In the genomic region with DNA sequence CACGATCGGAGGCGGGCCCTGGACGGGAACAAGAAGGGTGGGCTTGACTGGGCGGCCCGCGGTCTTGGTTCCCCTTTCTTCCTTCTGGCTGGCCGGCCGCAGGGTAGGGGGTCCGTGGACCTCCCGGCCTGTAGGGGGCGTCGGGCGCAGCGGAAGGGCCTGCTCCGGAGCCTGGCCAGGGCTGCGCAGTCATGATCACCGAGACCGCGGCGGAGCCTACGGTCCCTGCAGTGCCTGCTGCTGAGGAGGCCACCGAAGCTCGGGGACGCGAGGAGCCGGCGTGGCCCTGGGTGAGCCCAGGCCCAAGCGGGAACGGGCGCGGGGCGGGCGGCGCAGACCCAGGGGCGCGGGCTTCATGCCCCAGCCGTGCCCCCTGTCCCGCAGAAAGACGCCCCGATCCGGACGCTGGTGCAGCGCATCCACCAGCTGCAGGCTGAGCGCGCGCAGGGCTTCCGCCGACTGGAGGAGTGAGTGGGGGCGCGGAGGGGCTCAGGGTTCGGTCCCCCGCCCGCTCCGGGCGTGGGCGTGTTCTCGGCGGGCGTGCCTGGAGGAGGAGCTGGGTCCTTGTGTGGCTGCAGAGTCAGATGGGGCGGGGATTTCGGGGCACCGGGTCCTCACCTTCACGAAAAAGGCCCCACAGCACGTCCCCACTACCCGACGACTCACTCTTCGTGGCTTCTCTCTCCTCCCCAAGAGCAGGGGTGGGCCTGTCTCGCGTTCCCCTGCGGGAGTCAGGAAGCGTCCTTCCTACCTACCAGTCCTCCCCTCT, we compare ENCODE assay signal across 8 cellular contexts. TPM values are rescaled to one million over a fixed set of nuclear protein-coding genes. Genes with fewer than 3 reads are reported as not detected.
DNase-seq lines count a peak whose midpoint lies in the region; ATAC-seq lines count a peak whose summit lies in the region.

A gene (plus strand): TSS at position 188 of the 769 bp plus-strand sequence. CDS start 4 bp downstream, at position 192.

- H3K9me3 ChIP-seq in naive thymus-derived CD4-positive, alpha-beta T cell (ENCODE audit: control insufficient read depth in 2 of 3, low read length in 3 of 3): no peaks in the 10 kb centered on the region

- no peaks in the 10 kb centered on the region for H3K9me3 Mint-ChIP-seq in IgD-negative memory B cell
- no peaks in the 10 kb centered on the region for H3K9me3 Mint-ChIP-seq in activated T-cell treated with anti-CD3 and anti-CD28 coated beads, Interleukin-2, amount 50 U/mL, for 72 hours
- H3K9me3 Mint-ChIP-seq in naive thymus-derived CD4-positive, alpha-beta T cell: peaks cover 0 to 2% (median 0%) of the 10 kb centered on the region in 11 donors
- H3K9me3 Mint-ChIP-seq in stimulated activated naive B cell treated with anti-CD40 and anti-IgM and Interleukin-4, amounts not matched to agents 10 μg/mL and 1 μg/mL and 100 μg/mL, for 72 hours: no peaks in the 10 kb centered on the region

- peaks cover 21 to 36% (median 22%) of the 10 kb centered on the region in 3 donors for H3K4me1 Mint-ChIP-seq in IgD-negative memory B cell
- peaks cover 53% of the 10 kb centered on the region for H3K4me1 Mint-ChIP-seq in activated T-cell treated with anti-CD3 and anti-CD28 coated beads, Interleukin-2, amount 50 U/mL, for 72 hours (ENCODE audit: low read depth)
- peaks cover 20 to 56% (median 42%) of the 10 kb centered on the region in 7 donors for H3K4me1 Mint-ChIP-seq in naive thymus-derived CD4-positive, alpha-beta T cell
- peaks cover 37 to 53% of the 10 kb centered on the region in 2 donors for H3K4me1 Mint-ChIP-seq in stimulated activated naive B cell treated with anti-CD40 and anti-IgM and Interleukin-4, amounts not matched to agents 10 μg/mL and 1 μg/mL and 100 μg/mL, for 72 hours

- H3K27ac ChIP-seq in naive thymus-derived CD4-positive, alpha-beta T cell (ENCODE audit: low read depth, low read length): peak within 1 kb of the TSS; percentile 88

- peak within 1 kb of the TSS; percentile 83 to 92 (median 91) for H3K27ac Mint-ChIP-seq in IgD-negative memory B cell
- H3K27ac Mint-ChIP-seq in activated T-cell treated with anti-CD3 and anti-CD28 coated beads, Interleukin-2, amount 50 U/mL, for 72 hours: peak within 1 kb of the TSS; percentile 75
- peak within 1 kb of the TSS; percentile 89 to 96 (median 93) for H3K27ac Mint-ChIP-seq in naive thymus-derived CD4-positive, alpha-beta T cell
- peak within 1 kb of the TSS; percentile 96 for H3K27ac Mint-ChIP-seq in stimulated activated naive B cell treated with anti-CD40 and anti-IgM and Interleukin-4, amounts not matched to agents 10 μg/mL and 1 μg/mL and 100 μg/mL, for 72 hours

- DNase-seq in DMS53 (lab: John Stamatoyannopoulos, UW) (peak; percentile 87), RKO (ENCODE audit: low spot score) (peak; percentile 87), fibroblast of gingiva (ENCODE audit: low read depth) (peak; percentile 80)
- DNase-seq in activated T-cell treated with anti-CD3 and anti-CD28 coated beads, Interleukin-2, amount 50 U/mL, for 72 hours: peak; percentile 91
- peak; percentile 77 to 92 (median 89) for DNase-seq in naive thymus-derived CD4-positive, alpha-beta T cell
- peak; percentile 85 for DNase-seq in stimulated activated naive B cell treated with anti-CD40 and anti-IgM and Interleukin-4, amounts not matched to agents 10 μg/mL and 1 μg/mL and 100 μg/mL, for 72 hours

- POLR2A ChIA-PET in naive thymus-derived CD4-positive, alpha-beta T cell (lab: Charles Lee): interaction anchor here (0.6 to 2.9 kb wide), 18 partner anchors 13 to 332 kb away, joined by 3 to 47 read pairs (median 6); a partner anchor contains a TSS

- H3K27me3 Mint-ChIP-seq in IgD-negative memory B cell: no peaks in the 10 kb centered on the region
- no peaks in the 10 kb centered on the region for H3K27me3 Mint-ChIP-seq in activated T-cell treated with anti-CD3 and anti-CD28 coated beads, Interleukin-2, amount 50 U/mL, for 72 hours (ENCODE audit: low read depth)
- peaks cover 0 to 3% (median 0%) of the 10 kb centered on the region in 5 donors for H3K27me3 Mint-ChIP-seq in naive thymus-derived CD4-positive, alpha-beta T cell
- H3K27me3 Mint-ChIP-seq in stimulated activated naive B cell treated with anti-CD40 and anti-IgM and Interleukin-4, amounts not matched to agents 10 μg/mL and 1 μg/mL and 100 μg/mL, for 72 hours: no peaks in the 10 kb centered on the region

- intact Hi-C loops in naive thymus-derived CD4-positive, alpha-beta T cell (cut with micrococcal nuclease): loop anchor here (1.0 to 10.0 kb wide), 16 partner anchors 17 to 331 kb away; a partner anchor contains a TSS

- CTCF ChIA-PET in naive thymus-derived CD4-positive, alpha-beta T cell (lab: Charles Lee): interaction anchor here (0.7 to 2.2 kb wide), 12 partner anchors 16 to 324 kb away, joined by 3 to 10 read pairs (median 4); a partner anchor contains a TSS

- peaks cover 18 to 33% of the 10 kb centered on the region in 2 donors for H3K4me1 ChIP-seq in naive thymus-derived CD4-positive, alpha-beta T cell (ENCODE audit: control insufficient read depth in 2 of 2, insufficient read depth in 2 of 2, low read length in 2 of 2)

- peak; percentile 64 for ATAC-seq in GM21529 (IDR thresholded peaks at IDR 0.05; ENCODE audit: unreplicated experiment)
- ATAC-seq in activated T-cell treated with anti-CD3 and anti-CD28 coated beads, Interleukin-2, amount 50 U/mL, for 72 hours (replicated peaks in 1 of 2): peak; percentile 88 to 89
- ATAC-seq in naive thymus-derived CD4-positive, alpha-beta T cell: peak; percentile 89
- ATAC-seq in stimulated activated naive B cell treated with anti-CD40 and anti-IgM and Interleukin-4, amounts not matched to agents 10 μg/mL and 1 μg/mL and 100 μg/mL, for 72 hours (replicated peaks): peak; percentile 87 to 89

- no peaks in the 10 kb centered on the region for H3K27me3 ChIP-seq in naive thymus-derived CD4-positive, alpha-beta T cell (ENCODE audit: control insufficient read depth in 2 of 2, insufficient read depth in 2 of 2, low read length in 2 of 2)

- peak within 1 kb of the TSS; percentile 72 for H3K4me3 ChIP-seq in naive thymus-derived CD4-positive, alpha-beta T cell (ENCODE audit: low read length)

- H3K36me3 Mint-ChIP-seq in IgD-negative memory B cell: no peaks in the 10 kb centered on the region
- H3K36me3 Mint-ChIP-seq in activated T-cell treated with anti-CD3 and anti-CD28 coated beads, Interleukin-2, amount 50 U/mL, for 72 hours (ENCODE audit: insufficient read depth in 2 of 2): peaks cover 0 to 2% of the 10 kb centered on the region in 2 donors
- peaks cover 0 to 18% (median 0%) of the 10 kb centered on the region in 5 donors for H3K36me3 Mint-ChIP-seq in naive thymus-derived CD4-positive, alpha-beta T cell
- peaks cover 14 to 19% of the 10 kb centered on the region in 2 donors for H3K36me3 Mint-ChIP-seq in stimulated activated naive B cell treated with anti-CD40 and anti-IgM and Interleukin-4, amounts not matched to agents 10 μg/mL and 1 μg/mL and 100 μg/mL, for 72 hours

- peak within 1 kb of the TSS; percentile 83 to 95 (median 88) for H3K4me3 Mint-ChIP-seq in IgD-negative memory B cell
- H3K4me3 Mint-ChIP-seq in activated T-cell treated with anti-CD3 and anti-CD28 coated beads, Interleukin-2, amount 50 U/mL, for 72 hours: peak within 1 kb of the TSS; percentile 88 to 90
- H3K4me3 Mint-ChIP-seq in naive thymus-derived CD4-positive, alpha-beta T cell: peak within 1 kb of the TSS; percentile 80 to 95 (median 92)
- peak within 1 kb of the TSS; percentile 87 to 90 for H3K4me3 Mint-ChIP-seq in stimulated activated naive B cell treated with anti-CD40 and anti-IgM and Interleukin-4, amounts not matched to agents 10 μg/mL and 1 μg/mL and 100 μg/mL, for 72 hours

- peaks cover 0 to 7% (median 0%) of the 10 kb centered on the region in 3 experiments for H3K36me3 ChIP-seq in naive thymus-derived CD4-positive, alpha-beta T cell (ENCODE audit: control insufficient read depth in 2 of 3, insufficient read depth in 3 of 3, low read length in 3 of 3)

RNA-seq across cellular contexts. Expression of the gene that starts here (rescaled TPM):
- 138 TPM for polyA plus RNA-seq in IgD-negative memory B cell
- 10 to 100 TPM; 46.2 to 59.5 TPM for total RNA-seq in activated T-cell treated with anti-CD3 and anti-CD28 coated beads, Interleukin-2, amount 50 U/mL, for 72 hours
- 100 to 1,000 TPM in 4 of 5 experiments, 10 to 100 TPM in 1; 83.9 to 152 (median 116) TPM for total RNA-seq in naive thymus-derived CD4-positive, alpha-beta T cell
- 100 to 1,000 TPM; 164 to 197 TPM for polyA plus RNA-seq in naive thymus-derived CD4-positive, alpha-beta T cell

Comparison
In these comparisons a context has a peak if more than half of its experiments do, and no peak if none do; other contexts are left out.
1. Peak in every context shown above with its lines: DNase-seq, ATAC-seq, H3K4me3 ChIP-seq and H3K27ac ChIP-seq.